Comparison of ENCODE assay signal across 2 cellular contexts in the genomic region with DNA sequence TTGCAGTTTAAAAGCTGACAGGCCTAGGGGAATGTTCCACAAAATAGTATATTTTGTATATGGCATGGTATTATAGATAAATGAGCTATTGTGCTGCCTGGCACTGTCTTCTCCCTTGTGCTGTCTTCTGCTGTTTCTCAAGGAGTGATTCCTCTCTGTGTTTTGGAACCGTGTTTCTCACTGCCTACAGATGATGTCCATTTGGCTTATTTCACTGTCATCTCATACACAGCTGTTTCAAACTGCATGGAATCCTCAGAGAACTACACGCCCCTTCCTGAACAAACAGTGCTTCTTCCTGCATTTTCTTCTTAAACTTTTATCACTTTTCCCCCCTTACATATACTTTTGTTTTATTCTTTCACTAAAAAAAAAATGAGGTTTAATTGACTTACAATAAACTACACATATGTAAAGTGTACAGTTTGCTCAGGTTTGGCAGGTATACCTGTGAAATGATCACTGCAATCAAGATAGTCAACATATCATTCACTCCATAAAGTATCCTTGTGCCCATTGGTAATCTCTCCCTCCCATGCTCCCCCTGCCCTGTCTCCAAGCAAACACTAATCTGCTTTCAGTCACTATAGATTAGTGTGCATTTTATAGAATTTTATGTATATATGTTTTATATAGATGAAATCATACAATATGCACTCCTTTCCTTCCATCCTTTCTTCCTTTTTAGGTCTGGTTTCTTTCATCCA.
TF ChIP-seq lines count a peak whose summit lies in the region.

No MANE protein-coding gene starts in this region.

TF ChIP-seq in IMR-90, 13 proteins besides CTCF, POLR2A, EP300 and RAD21:
- TF ChIP-seq NFE2L2 (IDR thresholded peaks at IDR 0.05; ENCODE audit: low read depth, low read length) (no peak), RCOR1 (IDR thresholded peaks at IDR 0.05; ENCODE audit: insufficient replicate concordance, low read length) (no peak)
- TF ChIP-seq, protein P1, sequence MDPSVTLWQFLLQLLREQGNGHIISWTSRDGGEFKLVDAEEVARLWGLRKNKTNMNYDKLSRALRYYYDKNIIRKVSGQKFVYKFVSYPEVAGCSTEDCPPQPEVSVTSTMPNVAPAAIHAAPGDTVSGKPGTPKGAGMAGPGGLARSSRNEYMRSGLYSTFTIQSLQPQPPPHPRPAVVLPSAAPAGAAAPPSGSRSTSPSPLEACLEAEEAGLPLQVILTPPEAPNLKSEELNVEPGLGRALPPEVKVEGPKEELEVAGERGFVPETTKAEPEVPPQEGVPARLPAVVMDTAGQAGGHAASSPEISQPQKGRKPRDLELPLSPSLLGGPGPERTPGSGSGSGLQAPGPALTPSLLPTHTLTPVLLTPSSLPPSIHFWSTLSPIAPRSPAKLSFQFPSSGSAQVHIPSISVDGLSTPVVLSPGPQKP (IDR thresholded peaks at IDR 0.05; ENCODE audit: borderline replicate concordance, low read depth, low read length), result no peak

TF ChIP-seq in HEK293T, 16 proteins besides CTCF, POLR2A, EP300 and RAD21:
- TF ChIP-seq ZNF384 (IDR thresholded peaks at IDR 0.05) (no peak), SP1 (IDR thresholded peaks at IDR 0.05) (no peak), PKNOX1 (IDR thresholded peaks at IDR 0.05) (no peak), HDGF (IDR thresholded peaks at IDR 0.05; ENCODE audit: borderline replicate concordance) (no peak), ARNT (IDR thresholded peaks at IDR 0.05) (no peak), SUZ12 (IDR thresholded peaks at IDR 0.05) (no peak), BHLHE40 (IDR thresholded peaks at IDR 0.05; ENCODE audit: borderline replicate concordance) (no peak)
